ENCODE assay signal across 10 cellular contexts in the genomic region with DNA sequence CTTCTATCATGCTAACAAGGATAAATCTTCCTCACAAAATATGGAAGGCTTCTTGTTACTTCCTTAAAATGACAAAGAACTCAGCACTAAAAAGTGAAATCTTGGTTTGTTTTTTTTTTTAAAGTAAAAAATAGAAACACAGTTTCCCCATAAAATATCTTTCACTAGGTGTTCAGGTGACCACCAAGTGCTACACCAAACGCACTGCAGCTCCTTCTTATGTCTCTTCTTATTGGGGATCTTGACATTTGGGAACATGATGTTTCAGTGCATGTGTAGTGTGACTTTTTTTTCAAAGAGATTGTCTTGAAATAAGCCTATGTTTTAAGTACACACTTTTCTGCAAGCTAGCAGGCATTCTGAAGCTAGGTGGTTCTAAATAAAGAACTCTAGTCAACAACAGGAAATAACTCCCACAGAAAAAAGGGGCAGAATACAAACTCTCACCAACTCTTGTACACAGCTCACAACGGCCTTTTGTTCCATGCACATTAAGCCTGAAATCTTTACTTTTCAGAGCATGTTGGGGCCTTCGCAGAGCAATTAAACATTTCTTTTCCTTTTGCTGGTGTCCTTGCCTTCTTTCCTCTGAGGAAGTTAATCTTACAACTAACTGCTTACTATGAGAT. TPM values are rescaled to one million over a fixed set of nuclear protein-coding genes. Genes with fewer than 3 reads are reported as not detected.
DNase-seq lines count a peak whose midpoint lies in the region; ATAC-seq and TF ChIP-seq lines count a peak whose summit lies in the region.
"Had no signal": no experiment of that assay in that cellular context is flagged by ENCODE, and none has a peak within 500 bp of the region (broad histone marks: within the 10 kb centered on the region; RNA-seq: fewer than 3 reads in every experiment).

No MANE protein-coding gene starts in this region.

- H3K36me3 ChIP-seq in BLaER1 treated with 17β-estradiol and CSF1 and Interleukin-3, amounts not matched to agents 10 nM and 100 nM: no peaks in the 10 kb centered on the region
- no peaks in the 10 kb centered on the region for H3K36me3 ChIP-seq in tibial artery
- H3K36me3 ChIP-seq in BE2C: no peaks in the 10 kb centered on the region
- H3K36me3 ChIP-seq: SJCRH30 had no signal

- no peak for TF ChIP-seq CTCF in tibial artery (IDR thresholded peaks at IDR 0.05)
- TF ChIP-seq CTCF in BE2C (IDR thresholded peaks at IDR 0.05; ENCODE audit: low read depth, low read length): no peak

- H3K4me3 ChIP-seq in BLaER1 treated with 17β-estradiol and CSF1 and Interleukin-3, amounts not matched to agents 10 nM and 100 nM: peak overlapping the region in 1 of 10 experiments; percentile 15; a peak in 2 of 20 replicates
- H3K4me3 ChIP-seq in tibial artery (no peak overlapping the region), BE2C (ENCODE audit: low read depth, low read length) (no peak overlapping the region)
- H3K4me3 ChIP-seq: SJCRH30 had no signal

- H3K9me3 ChIP-seq in BLaER1 treated with 17β-estradiol and CSF1 and Interleukin-3, amounts not matched to agents 10 nM and 100 nM (replicated peaks in 1 of 11): no peaks in the 10 kb centered on the region
- H3K9me3 ChIP-seq in tibial artery: no peaks in the 10 kb centered on the region
- H3K9me3 ChIP-seq in BE2C: no peaks in the 10 kb centered on the region
- H3K9me3 ChIP-seq: SJCRH30 had no signal

- H4K20me1 ChIP-seq in BLaER1 treated with 17β-estradiol and CSF1 and Interleukin-3, amounts not matched to agents 10 nM and 100 nM: no peaks in the 10 kb centered on the region

- H3K9ac ChIP-seq in BLaER1 treated with 17β-estradiol and CSF1 and Interleukin-3, amounts not matched to agents 10 nM and 100 nM: no peak overlapping the region; a peak in 1 of 22 replicates

- no peaks in the 10 kb centered on the region for H3K27me3 ChIP-seq in BLaER1 treated with 17β-estradiol and CSF1 and Interleukin-3, amounts not matched to agents 10 nM and 100 nM
- no peaks in the 10 kb centered on the region for H3K27me3 ChIP-seq in tibial artery
- H3K27me3 ChIP-seq in BE2C: no peaks in the 10 kb centered on the region
- H3K27me3 ChIP-seq: SJCRH30 had no signal

- peak overlapping the region; percentile 66 to 86 (median 74) for H3K4me2 ChIP-seq in BLaER1 treated with 17β-estradiol and CSF1 and Interleukin-3, amounts not matched to agents 10 nM and 100 nM

- intact Hi-C loops in tibial artery (cut with DNase I; ENCODE audit: low total_unique reads): no loop called here

- DNase-seq in caudate nucleus (lab: John Stamatoyannopoulos, UW) (no peak), SKM-1 (lab: John Stamatoyannopoulos, UW; ENCODE audit: unreplicated experiment) (no peak), tibial artery (no peak), amniotic stem cell (lab: John Stamatoyannopoulos, UW) (no peak), BE2C (no peak)
- DNase-seq: KG1, SJCRH30 had no signal

- peaks cover 19 to 30% (median 23%) of the 10 kb centered on the region in 10 experiments for H3K4me1 ChIP-seq in BLaER1 treated with 17β-estradiol and CSF1 and Interleukin-3, amounts not matched to agents 10 nM and 100 nM
- H3K4me1 ChIP-seq in tibial artery: peaks cover 0 to 7% (median 3%) of the 10 kb centered on the region in 4 donors
- H3K4me1 ChIP-seq in BE2C: no peaks in the 10 kb centered on the region

- H3K27ac ChIP-seq in BLaER1 treated with 17β-estradiol and CSF1 and Interleukin-3, amounts not matched to agents 10 nM and 100 nM: peak overlapping the region in 7 of 11 experiments; percentile 2 to 57 (median 28); a peak in 10 of 22 replicates
- H3K27ac ChIP-seq in caudate nucleus (ENCODE audit: low read depth, low read length) (peak overlapping the region; percentile 64), tibial artery (peak overlapping the region in 1 of 2 donors; percentile 16)
- H3K27ac ChIP-seq: SJCRH30 had no signal

- ATAC-seq in GM19023 (IDR thresholded peaks at IDR 0.05; ENCODE audit: unreplicated experiment) (peak; percentile 63), HG03342 (IDR thresholded peaks at IDR 0.05; ENCODE audit: unreplicated experiment) (peak; percentile 53)

RNA-seq across cellular contexts. Expression of gene SERTAD2, which starts 13.2 kb away (rescaled TPM):
- polyA plus RNA-seq in BE2C (2012; ENCODE audit: insufficient read depth, insufficient read length, low read depth): 7.0 TPM
